ENCODE assay signal across 17 cellular contexts in genomic region chr5:80973027-80973426, GRCh38. TPM values are rescaled to one million over a fixed set of nuclear protein-coding genes. Genes with fewer than 3 reads are reported as not detected.
"Had no signal": no experiment of that assay in that cellular context is flagged by ENCODE, and none has a peak within 500 bp of the region (broad histone marks: within the 10 kb centered on the region; RNA-seq: fewer than 3 reads in every experiment).

No MANE protein-coding gene starts in this region.

- H3K27ac ChIP-seq: brain microvascular endothelial cell, foreskin keratinocyte, left lung, transverse colon had no signal

- H3K27me3 ChIP-seq: brain microvascular endothelial cell, foreskin keratinocyte, left lung, transverse colon had no signal

- H3K4me3 Mint-ChIP-seq: activated CD4-positive, alpha-beta memory T cell treated with anti-CD3 and anti-CD28 coated beads, Interleukin-2, amount 10 ng/mL, durations not matched to agents 7 days and 5 days; activated T-cell treated with anti-CD3 and anti-CD28 coated beads, Interleukin-2, amount 50 U/mL, for 24 hours; effector memory CD8-positive, alpha-beta T cell; nephron; stimulated activated naive B cell treated with anti-CD40 and anti-IgM and Interleukin-4, amounts not matched to agents 10 μg/mL and 1 μg/mL and 100 μg/mL, for 72 hours had no signal

- H3K36me3 Mint-ChIP-seq: stimulated activated naive B cell treated with anti-CD40 and anti-IgM and Interleukin-4, amounts not matched to agents 10 μg/mL and 1 μg/mL and 100 μg/mL, for 72 hours had no signal

- H3K9me3 Mint-ChIP-seq: activated CD4-positive, alpha-beta memory T cell treated with anti-CD3 and anti-CD28 coated beads, Interleukin-2, amount 10 ng/mL, durations not matched to agents 7 days and 5 days; activated T-cell treated with anti-CD3 and anti-CD28 coated beads, Interleukin-2, amount 50 U/mL, for 24 hours; effector memory CD8-positive, alpha-beta T cell; nephron; stimulated activated naive B cell treated with anti-CD40 and anti-IgM and Interleukin-4, amounts not matched to agents 10 μg/mL and 1 μg/mL and 100 μg/mL, for 72 hours had no signal

- H3K4me1 Mint-ChIP-seq: stimulated activated naive B cell treated with anti-CD40 and anti-IgM and Interleukin-4, amounts not matched to agents 10 μg/mL and 1 μg/mL and 100 μg/mL, for 72 hours had no signal

- H3K36me3 ChIP-seq: brain microvascular endothelial cell, left lung, transverse colon had no signal

- H3K9me3 ChIP-seq: left lung, transverse colon had no signal

- H3K4me3 ChIP-seq: left lung, transverse colon had no signal

- H3K4me1 ChIP-seq: left lung had no signal

- H3K27me3 Mint-ChIP-seq: activated CD4-positive, alpha-beta memory T cell treated with anti-CD3 and anti-CD28 coated beads, Interleukin-2, amount 10 ng/mL, durations not matched to agents 7 days and 5 days; activated T-cell treated with anti-CD3 and anti-CD28 coated beads, Interleukin-2, amount 50 U/mL, for 24 hours; effector memory CD8-positive, alpha-beta T cell; stimulated activated naive B cell treated with anti-CD40 and anti-IgM and Interleukin-4, amounts not matched to agents 10 μg/mL and 1 μg/mL and 100 μg/mL, for 72 hours had no signal

- DNase-seq: activated CD4-positive, alpha-beta memory T cell treated with anti-CD3 and anti-CD28 coated beads, Interleukin-2, amount 10 ng/mL, durations not matched to agents 7 days and 5 days; activated CD4-positive, CD25-positive, alpha-beta regulatory T cell treated with anti-CD3 and anti-CD28 coated beads, Interleukin-2, amount 50 U/mL, for 72 hours; activated T-cell treated with anti-CD3 and anti-CD28 coated beads, Interleukin-2, amount 50 U/mL, for 24 hours; brain microvascular endothelial cell; dermis blood vessel endothelial cell; effector memory CD8-positive, alpha-beta T cell; foreskin keratinocyte; glutamatergic neuron; hypothalamus; kidney; left lung; occipital lobe; stimulated activated CD4-positive, alpha-beta T cell treated with anti-CD3 and anti-CD28 coated beads, Interleukin-2, amount 100 ng/mL, for 48 hours; stimulated activated naive B cell treated with anti-CD40 and anti-IgM and Interleukin-4, amounts not matched to agents 10 μg/mL and 1 μg/mL and 100 μg/mL, for 72 hours; T1000; transverse colon had no signal

- H3K27ac Mint-ChIP-seq: activated CD4-positive, alpha-beta memory T cell treated with anti-CD3 and anti-CD28 coated beads, Interleukin-2, amount 10 ng/mL, durations not matched to agents 7 days and 5 days; activated T-cell treated with anti-CD3 and anti-CD28 coated beads, Interleukin-2, amount 50 U/mL, for 24 hours; nephron; stimulated activated naive B cell treated with anti-CD40 and anti-IgM and Interleukin-4, amounts not matched to agents 10 μg/mL and 1 μg/mL and 100 μg/mL, for 72 hours had no signal

- ATAC-seq: effector memory CD8-positive, alpha-beta T cell; foreskin keratinocyte; left lung; stimulated activated naive B cell treated with anti-CD40 and anti-IgM and Interleukin-4, amounts not matched to agents 10 μg/mL and 1 μg/mL and 100 μg/mL, for 72 hours had no signal

RNA-seq across cellular contexts. Expression of gene RASGRF2, which starts 12.9 kb away (rescaled TPM):
- polyA plus RNA-seq: foreskin keratinocyte had no signal
